14 cellular contexts compared by ENCODE assay signal in genomic region chr10:98361636-98362035, GRCh38. TPM values are rescaled to one million over a fixed set of nuclear protein-coding genes. Genes with fewer than 3 reads are reported as not detected.
A peak's percentile ranks its signal among the peaks of the same experiment; 100 is the strongest.
DNase-seq lines count a peak whose midpoint lies in the region; ATAC-seq, FAIRE-seq and TF ChIP-seq lines count a peak whose summit lies in the region.
"Had no signal": no experiment of that assay in that cellular context is flagged by ENCODE, and none has a peak within 500 bp of the region (broad histone marks: within the 10 kb centered on the region; RNA-seq: fewer than 3 reads in every experiment).

No MANE protein-coding gene starts in this region.

- H3K4me2 ChIP-seq in GM23248 (ENCODE audit: unreplicated experiment) (peak overlapping the region; percentile 64), K562 (ENCODE audit: insufficient read depth, low read length) (peak overlapping the region; percentile 80), H9 (ENCODE audit: insufficient read depth, insufficient read length, low read length) (no peak overlapping the region)

- H2BK120ac ChIP-seq in H9 (ENCODE audit: low read depth, low read length, poor library complexity, severe bottlenecking): no peak overlapping the region

- no peaks in the 10 kb centered on the region for H3K23me2 ChIP-seq in H9 (ENCODE audit: insufficient read length, low read depth, low read length, poor library complexity, severe bottlenecking)

- H2BK15ac ChIP-seq in H9 (ENCODE audit: low read depth, low read length): no peak overlapping the region

- H3K4me1 Mint-ChIP-seq in H9: peaks cover 24 to 28% of the 10 kb centered on the region in 2 experiments

- no peak overlapping the region for H2BK5ac ChIP-seq in H9 (ENCODE audit: insufficient read length, low read length)

- no peak for TF ChIP-seq RAD21 in K562 (CRISPR knock-in tag; conservative IDR thresholded peaks at IDR 0.05 in 1 of 2, IDR thresholded peaks at IDR 0.05 in 1 of 2)

- H3K4me1 ChIP-seq in GM23248 (ENCODE audit: insufficient read depth) (peaks cover 24% of the 10 kb centered on the region), K562 (replicated peaks in 1 of 2; ENCODE audit: control insufficient read depth in 2 of 2, insufficient read depth in 2 of 2, low read length in 2 of 2) (peaks cover 4 to 6% of the 10 kb centered on the region in 2 experiments; a peak in 4 of 5 replicates), right cardiac atrium (ENCODE audit: control insufficient read depth, insufficient read depth, low read length) (peaks cover 5% of the 10 kb centered on the region), H9 (ENCODE audit: insufficient read depth, low read length) (no peaks in the 10 kb centered on the region; the same call in 1 of the 2 replicates)

- H3K9me1 ChIP-seq in K562 (ENCODE audit: control insufficient read depth, insufficient read depth, low read length): no peaks in the 10 kb centered on the region

- CTCF ChIA-PET in K562 (lab: Yijun Ruan, JAX; ENCODE audit: low intra/inter-chr PET ratio): no interaction called here

- H4K8ac ChIP-seq in H9 (replicated peaks; ENCODE audit: insufficient read length, low read depth, low read length): no peak overlapping the region

- WGBS in GM23248 (ENCODE audit: low coverage in 1 of 2, low lambda C conversion rate in 2 of 2, missing lambda C conversion rate in 2 of 2), 2 experiments: 1 to 8% methylated on average over 4 of the region's 4 CpGs
- WGBS in K562 (ENCODE audit: insufficient coverage, low coverage, missing lambda C conversion rate): 32% methylated on average over 4 of the region's 4 CpGs
- 60% methylated on average over 4 of the region's 4 CpGs for WGBS in right cardiac atrium
- no CpG with 5 or more reads among the region's 4 CpGs for WGBS in H9 (ENCODE audit: extremely low coverage, insufficient read length, low lambda C conversion rate)

- no peak overlapping the region for H3K4ac ChIP-seq in H9 (ENCODE audit: low read depth, low read length)

- no peak overlapping the region for H2AK5ac ChIP-seq in H9 (ENCODE audit: insufficient read length, low read length)

- no peak overlapping the region for H2BK12ac ChIP-seq in H9 (ENCODE audit: insufficient read length, low read depth, low read length)

- POLR2A ChIA-PET in K562 (lab: Yijun Ruan, JAX): interaction anchor here (0.6 to 1.0 kb wide), 5 partner anchors 14 to 64 kb away, joined by 3 read pairs; no protein-coding TSS in a partner anchor

- H4K20me1 ChIP-seq in GM23248 (ENCODE audit: insufficient read depth) (no peaks in the 10 kb centered on the region), K562 (replicated peaks; ENCODE audit: control insufficient read depth, insufficient read depth, low read length) (no peaks in the 10 kb centered on the region), H9 (ENCODE audit: control insufficient read depth, insufficient read depth, insufficient read length) (no peaks in the 10 kb centered on the region)

- intact Hi-C loops in K562 (cut with micrococcal nuclease) (no loop called here), right cardiac atrium (cut with DNase I) (no loop called here)

- H3K9ac ChIP-seq in GM23248 (peak overlapping the region; percentile 71), K562 (ENCODE audit: insufficient read depth in 1 of 2, low read depth in 2 of 2, low read length in 2 of 2) (peak overlapping the region in 1 of 2 experiments; percentile 41; a peak in 1 of 4 replicates), H9 (ENCODE audit: extremely low read depth, insufficient read length, low read length) (no peak overlapping the region)

- H3T11ph ChIP-seq in H9 (ENCODE audit: low read length): no peak overlapping the region

- no peak for FAIRE-seq in K562 (lab: Jason Lieb, UNC)
- FAIRE-seq: G401.6 had no signal

- H3K4me3 ChIP-seq in GM23248 (peak overlapping the region; percentile 56), K562 (peak overlapping the region; percentile 26; the same call in 1 of the 2 replicates), right cardiac atrium (ENCODE audit: low read length) (no peak overlapping the region), skin epidermis (no peak overlapping the region)

- H3K27ac ChIP-seq in GM23248 (peak overlapping the region; percentile 91), K562 (ENCODE audit: extremely low read depth, low read depth, low read length) (peak overlapping the region; percentile 69; the same call in 2 of the 3 replicates), right cardiac atrium (ENCODE audit: low read length) (peak overlapping the region; percentile 90), skin epidermis (peak overlapping the region in 14 of 21 experiments; percentile 16 to 81 (median 46)), H9 (ENCODE audit: insufficient read length, low read depth, low read length) (no peak overlapping the region)

- TF ChIP-seq CTCF in K562 (IDR thresholded peaks at IDR 0.05 in 2 of 3, conservative IDR thresholded peaks at IDR 0.05 in 1 of 3; ENCODE audit: insufficient read depth in 2 of 3, low read depth in 1 of 3, low read length in 3 of 3) (no peak), H9 (conservative IDR thresholded peaks at IDR 0.05) (no peak)

- H3K56ac ChIP-seq in H9 (ENCODE audit: insufficient read length, low read depth, low read length): no peak overlapping the region

- H3K79me1 ChIP-seq in H9 (ENCODE audit: insufficient read depth, low read depth, low read length, poor library complexity, severe bottlenecking): no peaks in the 10 kb centered on the region

- H3K4me3 Mint-ChIP-seq in H9: no peak overlapping the region
- H3K4me3 Mint-ChIP-seq: CD4-positive, CD25-positive, alpha-beta regulatory T cell; IgD-negative memory B cell had no signal

- H4K91ac ChIP-seq in H9 (ENCODE audit: insufficient read length, low read depth, low read length): no peak overlapping the region

- peak overlapping the region; percentile 49 for H2AFZ ChIP-seq in GM23248
- H2AFZ ChIP-seq in K562 (ENCODE audit: low read depth, low read length): peak overlapping the region; percentile 98
- H2AFZ ChIP-seq in H9 (ENCODE audit: low read length): no peak overlapping the region

- peaks cover 6% of the 10 kb centered on the region; the same call in 1 of the 2 replicates for H3K27me3 Mint-ChIP-seq in H9 (ENCODE audit: low read depth)

- no peak overlapping the region for H4K5ac ChIP-seq in H9 (ENCODE audit: insufficient read length, low read depth, low read length)

- H3K14ac ChIP-seq in H9 (ENCODE audit: insufficient read depth, low read length): no peak overlapping the region

- H3F3A ChIP-seq in GM23248 (ENCODE audit: insufficient read depth): peaks cover 16% of the 10 kb centered on the region; the same call in 1 of the 2 replicates

- no peak overlapping the region for H2BK20ac ChIP-seq in H9 (ENCODE audit: low read depth, low read length, poor library complexity, severe bottlenecking)

- ATAC-seq in K562: no peak
- ATAC-seq in right cardiac atrium: peak; percentile 36 to 42
- no peak for ATAC-seq in esophagus mucosa

- no TSS peak for BruUV-seq in K562 (replicated peaks; lab: Mats Ljungman, UMichigan)

- H3K9me3 ChIP-seq in GM23248 (ENCODE audit: low read depth) (no peaks in the 10 kb centered on the region), K562 (replicated peaks; ENCODE audit: control insufficient read depth, insufficient read depth, low read depth, low read length) (no peaks in the 10 kb centered on the region), right cardiac atrium (ENCODE audit: control insufficient read depth, low read length) (no peaks in the 10 kb centered on the region), H9 (ENCODE audit: control insufficient read depth, low read depth, low read length) (no peaks in the 10 kb centered on the region)

- H3K36me3 ChIP-seq in GM23248 (ENCODE audit: low read depth): no peaks in the 10 kb centered on the region
- H3K36me3 ChIP-seq in K562 (ENCODE audit: control insufficient read depth, insufficient read depth, low read length): no peaks in the 10 kb centered on the region

- DNase-seq in GM23248: no peak
- no peak for DNase-seq in K562 (ENCODE audit: extremely low read depth in 1 of 4, low spot score in 3 of 4)
- DNase-seq in right cardiac atrium: no peak
- no peak for DNase-seq in DMS79 (lab: John Stamatoyannopoulos, UW)
- no peak for DNase-seq in H9
- no peak for DNase-seq in HCEC 1CT
- DNase-seq: activated CD4-positive, alpha-beta T cell treated with anti-CD3 and anti-CD28 coated beads for 4 hours; activated effector memory CD4-positive, alpha-beta T cell treated with anti-CD3 and anti-CD28 coated beads, Interleukin-2, amount 50 U/mL, for 16 hours; NCI-H2081 had no signal

- H3K27me3 ChIP-seq in GM23248 (replicated peaks; ENCODE audit: insufficient read depth): no peaks in the 10 kb centered on the region
- H3K27me3 ChIP-seq in K562 (ENCODE audit: control insufficient read depth in 2 of 2, insufficient read depth in 2 of 2, low read length in 2 of 2): 0 out of 5 replicates have a peak, but pooled peaks cover 0 to 4% of the 10 kb centered on the region in 2 experiments
- no peaks in the 10 kb centered on the region for H3K27me3 ChIP-seq in right cardiac atrium (ENCODE audit: control insufficient read depth, insufficient read depth)
- H3K27me3 ChIP-seq in H9 (ENCODE audit: insufficient read depth, low read length): no peaks in the 10 kb centered on the region

- H3K36me3 Mint-ChIP-seq in H9 (ENCODE audit: insufficient read depth in 1 of 3, low read depth in 3 of 3): no peaks in the 10 kb centered on the region
- H3K36me3 Mint-ChIP-seq: CD4-positive, CD25-positive, alpha-beta regulatory T cell had no signal

- no peak for TF ChIP-seq EP300 in K562 (IDR thresholded peaks at IDR 0.05; ENCODE audit: low read length)

- H3K23ac ChIP-seq in H9 (ENCODE audit: insufficient read length, low read depth, low read length): no peak overlapping the region

- H3K9me2 ChIP-seq in GM23248 (ENCODE audit: insufficient read depth): no peaks in the 10 kb centered on the region

- no peak for TF ChIP-seq POLR2A in K562 (conservative IDR thresholded peaks at IDR 0.05)

- H3K79me2 ChIP-seq in GM23248 (ENCODE audit: insufficient read depth) (no peaks in the 10 kb centered on the region), K562 (ENCODE audit: control insufficient read depth, insufficient read depth, low read length) (no peaks in the 10 kb centered on the region), H9 (ENCODE audit: insufficient read depth, low read length) (no peaks in the 10 kb centered on the region)

- peak overlapping the region in 1 of 3 experiments; percentile 59; a peak in 1 of 7 replicates for H3K27ac Mint-ChIP-seq in H9
- H3K27ac Mint-ChIP-seq: IgD-negative memory B cell had no signal

- H3K18ac ChIP-seq in H9 (ENCODE audit: insufficient read length, low read depth, low read length): no peak overlapping the region

- in situ Hi-C loops in GM23248 (cut with MboI): no loop called here
- in situ Hi-C loops in K562 (cut with MboI): no loop called here

- no peaks in the 10 kb centered on the region for H3K9me3 Mint-ChIP-seq in H9
- H3K9me3 Mint-ChIP-seq: CD4-positive, CD25-positive, alpha-beta regulatory T cell had no signal

RNA-seq across cellular contexts. Expression of gene PYROXD2, which starts 53.3 kb away (rescaled TPM):
- total RNA-seq in GM23248 (2014; rRNA removed; shearing (Covaris generic)): 13.8 and 14.0 TPM in 2 replicates
- polyA plus RNA-seq in GM23248 (2016; fragmentation: Nextera tagmentation; extraction: Ambion mirVana): 12.0 and 12.1 TPM in 2 replicates
- 1.5 and 7.7 TPM in 2 replicates for total RNA-seq in K562 (2011; cell fraction: chromatin; rRNA removed; ENCODE audit: low replicate concordance)
- 2.0 and 2.7 TPM in 2 replicates for total RNA-seq in K562 (2011; cell fraction: nucleolus; rRNA removed)
- 2.6 and 4.7 TPM in 2 replicates for total RNA-seq in K562 (2011; cell fraction: nucleoplasm; rRNA removed)
- 0.14 TPM in 1 of 2 replicates, not detected in the other for total RNA-seq in K562 (2014; rRNA removed)
- total RNA-seq in K562 (2014; rRNA removed; fragmentation: Illumina TruSeq; extraction: Trizol): 0.15 TPM in 1 of 2 replicates, not detected in the other
- total RNA-seq in K562 (2015; rRNA removed; fragmentation: Illumina TruSeq; extraction: Trizol): 0.83 TPM in 1 of 2 replicates, not detected in the other
- 0.58 and 1.0 TPM in 2 replicates for total RNA-seq in K562 (2021)
- polyA plus RNA-seq in K562 (2011; rRNA removed): 1.4 and 2.1 TPM in 2 replicates
- 0.25 and 0.54 TPM in 2 replicates for polyA plus RNA-seq in K562 (2011; cell fraction: cytosol; rRNA removed)
- polyA plus RNA-seq in K562 (2011; cell fraction: nucleus; rRNA removed): 7.7 and 14.3 TPM in 2 replicates
- 1.0 and 2.6 TPM in 2 replicates for polyA plus RNA-seq in K562 (2012)
- polyA plus RNA-seq in K562 (2014; fragmentation: Illumina TruSeq; extraction: Trizol): 0.36 TPM in 1 of 2 replicates, not detected in the other
- polyA plus RNA-seq in K562 (2014; fragmentation: Nextera tagmentation; extraction: Ambion mirVana): under 1 TPM; 0.56 to 0.67 TPM
- polyA plus RNA-seq in K562 (2014; rRNA removed): 0.09 and 0.64 TPM in 2 replicates
- 0.49 and 0.87 TPM in 2 replicates for polyA minus RNA-seq in K562 (2011; rRNA and poly(A)+ RNA removed)
- polyA minus RNA-seq in K562 (2011; cell fraction: cytosol; rRNA and poly(A)+ RNA removed): not detected in 2 replicates
- polyA minus RNA-seq in K562 (2011; cell fraction: nucleus; rRNA and poly(A)+ RNA removed): 0.94 and 1.1 TPM in 2 replicates
- 10 to 100 TPM in 1 of 4 donors, 1 to 10 TPM in 3; 5.3 to 10.8 (median 7.6) TPM for total RNA-seq in right cardiac atrium
- polyA plus RNA-seq in right cardiac atrium: 7.9 TPM
- total RNA-seq in H9 (2021): 2.1 and 5.3 TPM in 2 replicates
- total RNA-seq in esophagus mucosa: 1.5 TPM

Comparison
In these comparisons a context has a peak if more than half of its experiments do, and no peak if none do; other contexts are left out.
1. H3K4me3 ChIP-seq: peak in GM23248 (single experiment) and K562 (single experiment); none in right cardiac atrium (single experiment) and skin epidermis (0 of 7).
2. ATAC-seq: peak in right cardiac atrium (2 of 2); none in K562 (single experiment) and esophagus mucosa (single experiment).